ENCODE assay signal across 22 cellular contexts in the genomic region with DNA sequence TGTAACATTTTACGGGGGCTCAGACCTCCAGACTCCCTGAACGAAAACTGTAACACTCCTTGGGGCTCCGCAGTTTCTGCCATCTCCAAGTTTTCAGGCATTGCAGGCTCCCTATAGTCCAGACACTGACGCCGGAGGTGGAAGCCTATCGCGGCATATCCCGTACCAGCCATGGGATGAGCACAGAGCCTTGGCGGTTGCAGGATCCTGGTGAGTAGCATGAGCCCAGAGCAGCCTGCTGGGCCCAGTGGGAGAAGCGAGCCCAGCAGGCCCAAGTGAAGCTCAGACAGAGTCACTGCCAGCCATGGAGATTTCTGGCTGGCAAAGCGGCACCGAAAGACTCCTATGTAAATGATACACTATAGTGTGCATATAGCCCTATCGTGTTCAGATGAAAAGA.
"Had no signal": no experiment of that assay in that cellular context is flagged by ENCODE, and none has a peak within 500 bp of the region (broad histone marks: within the 10 kb centered on the region; RNA-seq: fewer than 3 reads in every experiment).

No MANE protein-coding gene starts in this region.

- H3K27ac ChIP-seq: left lung, ovary, prostate gland, skin epidermis, suprapubic skin, thoracic aorta, tibial artery, vagina had no signal

- H3K27me3 ChIP-seq: left lung, ovary, suprapubic skin, tibial artery, vagina had no signal

- FAIRE-seq: keratinocyte had no signal

- ATAC-seq: left cardiac atrium; left lung; mucosa of descending colon; naive thymus-derived CD4-positive, alpha-beta T cell; natural killer cell treated with Interleukin-12 subunit alpha and Interleukin-12 subunit beta and Interleukin-15 and Interleukin-18, amount 100 ng/mL, for 72 hours; right cardiac atrium; sciatic nerve; stimulated activated effector memory CD8-positive, alpha-beta T cell treated with anti-CD3 and anti-CD28 coated beads, Interleukin-12 subunit alpha, Interleukin-12 subunit beta, amount 100 ng/mL, for 72 hours had no signal

- DNase-seq: hippocampal formation; kidney glomerular epithelial cell; left cardiac atrium; midbrain; mucosa of descending colon; naive thymus-derived CD4-positive, alpha-beta T cell; ovary; retina; stimulated activated CD4-positive, alpha-beta T cell treated with anti-CD3 and anti-CD28 coated beads, Interleukin-4, amount 100 ng/mL, for 24 hours; stimulated activated naive CD4-positive, alpha-beta T cell had no signal

- H3K36me3 ChIP-seq: left lung, ovary, prostate gland, suprapubic skin, thoracic aorta, tibial artery, vagina had no signal

- H3K4me1 ChIP-seq: left lung, prostate gland, suprapubic skin, tibial artery, vagina had no signal

- H3K9me3 ChIP-seq: ovary, prostate gland, suprapubic skin, thoracic aorta, tibial artery, vagina had no signal

- H3K4me3 ChIP-seq: left lung, mucosa of descending colon, ovary, prostate gland, skin epidermis, suprapubic skin, thoracic aorta, tibial artery, vagina had no signal
